23 cellular contexts compared by ENCODE assay signal in genomic region chr10:111148025-111148424, GRCh38.
"Had no signal": no experiment of that assay in that cellular context is flagged by ENCODE, and none has a peak within 500 bp of the region (broad histone marks: within the 10 kb centered on the region; RNA-seq: fewer than 3 reads in every experiment).

No MANE protein-coding gene starts in this region.

- H3K4me1 ChIP-seq: breast epithelium, heart right ventricle, spleen, vagina had no signal

- H3K27me3 ChIP-seq: breast epithelium, spleen, vagina had no signal

- DNase-seq: activated CD4-positive, alpha-beta memory T cell treated with anti-CD3 and anti-CD28 coated beads, Interleukin-2, amount 10 ng/mL, durations not matched to agents 7 days and 5 days; activated CD4-positive, alpha-beta T cell treated with anti-CD3 and anti-CD28 coated beads, Interleukin-2, amount 10 ng/mL, durations not matched to agents 24 days and 14 days; activated effector memory CD4-positive, alpha-beta T cell treated with Interleukin-2 at 50 U/mL for 16 hours; activated naive CD4-positive, alpha-beta T cell treated with anti-CD3 and anti-CD28 coated beads for 36 hours; activated naive CD8-positive, alpha-beta T cell treated with anti-CD3 and anti-CD28 coated beads, Interleukin-2, amount 10 ng/mL, durations not matched to agents 7 days and 5 days; activated T-cell treated with anti-CD3 and anti-CD28 coated beads, Interleukin-2, amount 50 U/mL, for 72 hours; amniotic stem cell; cortex of kidney; endodermal cell; heart right ventricle; islet precursor cell; nephron progenitor cell; occipital lobe; posterior cingulate gyrus; spleen; stimulated activated CD4-positive, alpha-beta T cell treated with anti-CD3 and anti-CD28 coated beads, Interleukin-4, amount 100 ng/mL, for 1 hour; stimulated activated naive CD4-positive, alpha-beta T cell had no signal

- ATAC-seq: activated CD4-positive, CD25-positive, alpha-beta regulatory T cell treated with anti-CD3 and anti-CD28 coated beads, Interleukin-2, amount 50 U/mL, for 24 hours; activated T-cell treated with anti-CD3 and anti-CD28 coated beads, Interleukin-2, amount 50 U/mL, for 72 hours; left lobe of liver had no signal

- H3K4me3 ChIP-seq: breast epithelium, heart right ventricle, spleen, thoracic aorta, vagina had no signal

- H3K9me3 ChIP-seq: breast epithelium, heart right ventricle, spleen, thoracic aorta, vagina had no signal

- H3K36me3 ChIP-seq: breast epithelium, heart right ventricle, spleen, thoracic aorta, vagina had no signal

- H3K27ac ChIP-seq: breast epithelium, heart right ventricle, spleen, thoracic aorta, vagina, VCaP had no signal
